In the genomic region with DNA sequence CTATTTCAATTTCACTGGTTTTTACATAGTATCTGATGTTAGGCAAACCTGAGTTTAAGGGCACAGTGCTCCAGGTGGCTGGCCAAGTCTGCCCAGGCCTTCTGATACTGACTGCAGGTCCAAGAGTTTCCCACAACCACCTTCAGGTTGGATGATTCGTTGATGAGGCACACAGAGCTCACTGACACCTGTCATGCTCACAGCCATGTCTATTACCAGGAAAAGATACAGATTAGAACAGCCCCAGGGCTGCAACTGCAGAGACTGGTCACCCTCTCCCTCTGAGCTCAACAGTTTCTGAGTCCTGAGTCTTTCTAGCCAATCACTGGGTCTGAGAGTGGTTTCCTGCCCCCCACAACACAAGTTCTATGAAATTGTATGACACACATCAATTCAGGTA, we compare ENCODE assay signal across 17 cellular contexts. TPM values are rescaled to one million over a fixed set of nuclear protein-coding genes. Genes with fewer than 3 reads are reported as not detected.
A peak's percentile ranks its signal among the peaks of the same experiment; 100 is the strongest.
DNase-seq lines count a peak whose midpoint lies in the region; ATAC-seq and TF ChIP-seq lines count a peak whose summit lies in the region.
"Had no signal": no experiment of that assay in that cellular context is flagged by ENCODE, and none has a peak within 500 bp of the region (broad histone marks: within the 10 kb centered on the region; RNA-seq: fewer than 3 reads in every experiment).

No MANE protein-coding gene starts in this region.

- H3K79me2 ChIP-seq in GM23248 (ENCODE audit: insufficient read depth), result peaks cover 47% of the 10 kb centered on the region

- H3K4me1 Mint-ChIP-seq in activated CD4-positive, alpha-beta T cell treated with anti-CD3 and anti-CD28 coated beads for 36 hours, result no peaks in the 10 kb centered on the region
- no peaks in the 10 kb centered on the region for H3K4me1 Mint-ChIP-seq in endothelial cell (ENCODE audit: unreplicated experiment)
- H3K4me1 Mint-ChIP-seq: CD4-positive, alpha-beta memory T cell; H9 had no signal

- peaks cover 19% of the 10 kb centered on the region for H3K9me3 Mint-ChIP-seq in activated CD4-positive, alpha-beta T cell treated with anti-CD3 and anti-CD28 coated beads for 36 hours (ENCODE audit: low read depth)
- H3K9me3 Mint-ChIP-seq in endothelial cell (ENCODE audit: unreplicated experiment), result peaks cover 9% of the 10 kb centered on the region

- H4K20me1 ChIP-seq in GM23248 (ENCODE audit: insufficient read depth), result no peaks in the 10 kb centered on the region

- no peak overlapping the region for H3K27ac Mint-ChIP-seq in activated CD4-positive, alpha-beta T cell treated with anti-CD3 and anti-CD28 coated beads for 36 hours
- no peak overlapping the region for H3K27ac Mint-ChIP-seq in endothelial cell (ENCODE audit: unreplicated experiment)
- H3K27ac Mint-ChIP-seq: CD4-positive, alpha-beta memory T cell; H9 had no signal

- ATAC-seq in activated CD4-positive, alpha-beta T cell treated with anti-CD3 and anti-CD28 coated beads for 36 hours, result peak; percentile 57
- ATAC-seq in left lobe of liver (no peak), HG02884 (IDR thresholded peaks at IDR 0.05; ENCODE audit: unreplicated experiment) (no peak)

- no peak overlapping the region for H2AFZ ChIP-seq in GM23248

- no peaks in the 10 kb centered on the region for H3K9me2 ChIP-seq in GM23248 (ENCODE audit: insufficient read depth)

- H3K36me3 Mint-ChIP-seq in activated CD4-positive, alpha-beta T cell treated with anti-CD3 and anti-CD28 coated beads for 36 hours (ENCODE audit: low read depth), result peaks cover 25% of the 10 kb centered on the region
- H3K36me3 Mint-ChIP-seq in endothelial cell (ENCODE audit: low read depth, unreplicated experiment), result peaks cover 33% of the 10 kb centered on the region

- no peak for TF ChIP-seq CTCF in endothelial cell (IDR thresholded peaks at IDR 0.05; ENCODE audit: unreplicated experiment)

- CTCF ChIA-PET in activated CD4-positive, alpha-beta T cell treated with anti-CD3 and anti-CD28 coated beads for 36 hours (lab: Charles Lee), result no interaction called here

- H3K9ac ChIP-seq in GM23248, result no peak overlapping the region
- H3K9ac ChIP-seq: KMS-11 had no signal

- intact Hi-C loops in activated CD4-positive, alpha-beta T cell treated with anti-CD3 and anti-CD28 coated beads for 36 hours (cut with DNase I, micrococcal nuclease), result no loop called here

- H3K27ac ChIP-seq in GM23248, result no peak overlapping the region
- H3K27ac ChIP-seq: 22Rv1, KMS-11 had no signal

- H3K4me2 ChIP-seq in GM23248 (ENCODE audit: unreplicated experiment), result no peak overlapping the region
- H3K4me2 ChIP-seq: KMS-11 had no signal

- no peaks in the 10 kb centered on the region for H3K4me1 ChIP-seq in GM23248 (ENCODE audit: insufficient read depth)

- in situ Hi-C loops in GM23248 (cut with MboI), result no loop called here

- no peaks in the 10 kb centered on the region for H3K27me3 ChIP-seq in GM23248 (replicated peaks; ENCODE audit: insufficient read depth)

- H3K27me3 Mint-ChIP-seq in activated CD4-positive, alpha-beta T cell treated with anti-CD3 and anti-CD28 coated beads for 36 hours, result no peaks in the 10 kb centered on the region
- H3K27me3 Mint-ChIP-seq in endothelial cell (ENCODE audit: unreplicated experiment), result peaks cover 6% of the 10 kb centered on the region
- H3K27me3 Mint-ChIP-seq: CD4-positive, alpha-beta memory T cell had no signal

- H3K36me3 ChIP-seq in GM23248 (ENCODE audit: low read depth), result peaks cover 43% of the 10 kb centered on the region

- H3K4me3 ChIP-seq in GM23248, result no peak overlapping the region

- 92 to 100% methylated on average over 1 of the region's 1 CpG for WGBS in GM23248 (ENCODE audit: low coverage in 1 of 2, low lambda C conversion rate in 2 of 2, missing lambda C conversion rate in 2 of 2), 2 experiments

- POLR2A ChIA-PET in activated CD4-positive, alpha-beta T cell treated with anti-CD3 and anti-CD28 coated beads for 36 hours (lab: Charles Lee), result interaction anchor here (0.6 kb wide), 1 partner anchor 39 kb away, joined by 3 read pairs; no protein-coding TSS in a partner anchor

- H3K9me3 ChIP-seq in GM23248 (ENCODE audit: low read depth), result no peaks in the 10 kb centered on the region

- H3F3A ChIP-seq in GM23248 (ENCODE audit: insufficient read depth), result no peaks in the 10 kb centered on the region

- no peak for DNase-seq in activated CD4-positive, alpha-beta T cell treated with anti-CD3 and anti-CD28 coated beads for 36 hours
- DNase-seq in activated CD4-positive, alpha-beta T cell treated with anti-CD3 and anti-CD28 coated beads, Interleukin-2, amount 50 U/mL, for 1 hour, result no peak
- DNase-seq in GM23248, result peak; percentile 32
- no peak for DNase-seq in endothelial cell (ENCODE audit: low spot score)
- peak; percentile 15 for DNase-seq in left lobe of liver (ENCODE audit: low spot score)
- DNase-seq in amniotic stem cell (lab: John Stamatoyannopoulos, UW), result no peak
- no peak for DNase-seq in central memory CD4-positive, alpha-beta T cell
- DNase-seq: CD4-positive, alpha-beta memory T cell; DMS79 treated with DMSO at 0.1 percent for 48 hours; H9; NCI-H1048; NCI-H1436 treated with DMSO at 0.1 percent for 48 hours; NCI-H2029 treated with DMSO at 0.1 percent for 48 hours; NCI-H510A had no signal

- H3K4me3 Mint-ChIP-seq in activated CD4-positive, alpha-beta T cell treated with anti-CD3 and anti-CD28 coated beads for 36 hours, result no peak overlapping the region
- H3K4me3 Mint-ChIP-seq in endothelial cell (ENCODE audit: unreplicated experiment), result peak overlapping the region; percentile 83
- H3K4me3 Mint-ChIP-seq: CD4-positive, alpha-beta memory T cell; H9 had no signal

RNA-seq across cellular contexts. Expression of a gene that starts 37.2 kb away (rescaled TPM):
- total RNA-seq in activated CD4-positive, alpha-beta T cell treated with anti-CD3 and anti-CD28 coated beads for 36 hours, result 10 to 100 TPM in 1 of 2 experiments, 1 to 10 TPM in 1; 8.9 to 10.6 TPM
- total RNA-seq in GM23248 (2014; rRNA removed; shearing (Covaris generic)), result 45.6 and 57.5 TPM in 2 replicates
- 62.0 and 62.7 TPM in 2 replicates for polyA plus RNA-seq in GM23248 (2016; fragmentation: Nextera tagmentation; extraction: Ambion mirVana)
- total RNA-seq in endothelial cell (ENCODE audit: unreplicated experiment) (34.2 TPM), left lobe of liver (2.9 TPM)

Comparison
In these comparisons a context has a peak if more than half of its experiments do, and no peak if none do; other contexts are left out.
1. DNase-seq: peak in GM23248 (single experiment) and left lobe of liver (single experiment); none in activated CD4-positive, alpha-beta T cell treated with anti-CD3 and anti-CD28 coated beads for 36 hours (single experiment), activated CD4-positive, alpha-beta T cell treated with anti-CD3 and anti-CD28 coated beads, Interleukin-2, amount 50 U/mL, for 1 hour (single experiment), endothelial cell (single experiment), amniotic stem cell (single experiment) and central memory CD4-positive, alpha-beta T cell (single experiment).